ENCODE assay signal across 20 cellular contexts in the genomic region with DNA sequence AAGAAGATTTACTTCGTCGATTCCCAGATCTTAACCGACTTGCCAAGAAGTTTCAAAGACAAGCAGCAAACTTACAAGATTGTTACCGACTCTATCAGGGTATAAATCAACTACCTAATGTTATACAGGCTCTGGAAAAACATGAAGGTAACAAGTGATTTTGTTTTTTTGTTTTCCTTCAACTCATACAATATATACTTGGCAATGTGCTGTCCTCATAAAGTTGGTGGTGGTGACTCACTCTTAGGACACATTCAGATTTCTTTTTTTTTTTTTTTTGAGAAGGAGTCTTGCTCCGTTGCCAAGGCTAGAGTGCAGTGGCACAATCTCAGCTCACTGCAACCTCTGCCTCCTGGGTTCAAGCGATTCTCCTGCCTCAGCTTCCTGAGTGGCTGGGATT. TPM values are rescaled to one million over a fixed set of nuclear protein-coding genes. Genes with fewer than 3 reads are reported as not detected.
DNase-seq lines count a peak whose midpoint lies in the region; ATAC-seq, FAIRE-seq and TF ChIP-seq lines count a peak whose summit lies in the region.
"Had no signal": no experiment of that assay in that cellular context is flagged by ENCODE, and none has a peak within 500 bp of the region (broad histone marks: within the 10 kb centered on the region; RNA-seq: fewer than 3 reads in every experiment).

No MANE protein-coding gene starts in this region.

- H3K4me3 Mint-ChIP-seq in astrocyte (ENCODE audit: unreplicated experiment) = no peak overlapping the region
- no peak overlapping the region for H3K4me3 Mint-ChIP-seq in T-helper 2 cell treated with Interferon-gamma antibody and Interleukin-4, amounts not matched to agents 5 μg/mL and 100 μg/mL, for 36 hours
- H3K4me3 Mint-ChIP-seq: activated naive CD8-positive, alpha-beta T cell treated with anti-CD3 and anti-CD28 coated beads for 36 hours; naive B cell; T-helper 17 cell had no signal

- no peak for TF ChIP-seq CTCF in HFF-Myc (IDR thresholded peaks at IDR 0.05; ENCODE audit: low read depth, low read length, missing control alignments)
- TF ChIP-seq CTCF in astrocyte (IDR thresholded peaks at IDR 0.05; ENCODE audit: insufficient read depth, low read depth, low read length) = no peak
- TF ChIP-seq CTCF in fibroblast of the aortic adventitia (IDR thresholded peaks at IDR 0.05; ENCODE audit: insufficient read depth, low read length) = no peak
- no peak for TF ChIP-seq CTCF in lower leg skin (IDR thresholded peaks at IDR 0.05)

- H3K4me1 Mint-ChIP-seq in astrocyte (ENCODE audit: low read depth, unreplicated experiment) = peaks cover 2% of the 10 kb centered on the region
- H3K4me1 Mint-ChIP-seq in T-helper 2 cell treated with Interferon-gamma antibody and Interleukin-4, amounts not matched to agents 5 μg/mL and 100 μg/mL, for 36 hours (ENCODE audit: low read depth) = no peaks in the 10 kb centered on the region
- H3K4me1 Mint-ChIP-seq: activated naive CD8-positive, alpha-beta T cell treated with anti-CD3 and anti-CD28 coated beads for 36 hours; naive B cell; T-helper 17 cell had no signal

- H2AFZ ChIP-seq in ACC112 (ENCODE audit: low read length, unreplicated experiment) = no peak overlapping the region
- H2AFZ ChIP-seq in astrocyte (ENCODE audit: low read depth, low read length) = no peak overlapping the region

- H3K79me2 ChIP-seq in ACC112 (ENCODE audit: control insufficient read depth, insufficient read depth, low read length, unreplicated experiment) = no peaks in the 10 kb centered on the region
- H3K79me2 ChIP-seq in astrocyte (ENCODE audit: insufficient read depth, low read length) = no peaks in the 10 kb centered on the region

- intact Hi-C loops in lower leg skin (cut with DNase I; ENCODE audit: low total_unique reads) = no loop called here

- no peak overlapping the region for H3K9ac ChIP-seq in astrocyte (ENCODE audit: low read length)

- H3K9me3 Mint-ChIP-seq in astrocyte (ENCODE audit: unreplicated experiment) = peaks cover 4% of the 10 kb centered on the region
- no peaks in the 10 kb centered on the region for H3K9me3 Mint-ChIP-seq in T-helper 2 cell treated with Interferon-gamma antibody and Interleukin-4, amounts not matched to agents 5 μg/mL and 100 μg/mL, for 36 hours
- H3K9me3 Mint-ChIP-seq: naive B cell had no signal

- no peaks in the 10 kb centered on the region for H3K27me3 Mint-ChIP-seq in astrocyte (ENCODE audit: low read depth, unreplicated experiment)
- no peaks in the 10 kb centered on the region for H3K27me3 Mint-ChIP-seq in T-helper 2 cell treated with Interferon-gamma antibody and Interleukin-4, amounts not matched to agents 5 μg/mL and 100 μg/mL, for 36 hours (ENCODE audit: low read depth)
- H3K27me3 Mint-ChIP-seq: activated naive CD8-positive, alpha-beta T cell treated with anti-CD3 and anti-CD28 coated beads for 36 hours; naive B cell; T-helper 17 cell had no signal

- H3K36me3 ChIP-seq in ACC112 (ENCODE audit: insufficient read depth, low read length) (peaks cover 15% of the 10 kb centered on the region), astrocyte (ENCODE audit: insufficient read depth, low read length) (peaks cover 15% of the 10 kb centered on the region)

- no peak overlapping the region for H3K27ac Mint-ChIP-seq in astrocyte (ENCODE audit: unreplicated experiment)
- H3K27ac Mint-ChIP-seq in T-helper 2 cell treated with Interferon-gamma antibody and Interleukin-4, amounts not matched to agents 5 μg/mL and 100 μg/mL, for 36 hours = no peak overlapping the region
- H3K27ac Mint-ChIP-seq: activated naive CD8-positive, alpha-beta T cell treated with anti-CD3 and anti-CD28 coated beads for 36 hours; T-helper 17 cell had no signal

- H3K4me1 ChIP-seq in ACC112 (ENCODE audit: control insufficient read depth, insufficient read depth, low read length, unreplicated experiment) (peaks cover 9% of the 10 kb centered on the region), astrocyte (ENCODE audit: insufficient read depth, low read length) (no peaks in the 10 kb centered on the region)
- H3K4me1 ChIP-seq: colonic mucosa, left ventricle myocardium inferior had no signal

- no peaks in the 10 kb centered on the region for H4K20me1 ChIP-seq in astrocyte (ENCODE audit: insufficient read depth, low read length)

- no peaks in the 10 kb centered on the region for H3K9me3 ChIP-seq in astrocyte (ENCODE audit: insufficient read depth, low read depth, low read length)
- H3K9me3 ChIP-seq: colonic mucosa, left ventricle myocardium inferior had no signal

- peak; percentile 14 for DNase-seq in HFF-Myc (ENCODE audit: extremely low read depth, low read depth)
- DNase-seq in astrocyte (ENCODE audit: low read depth) = peak; percentile 41
- peak; percentile 61 for DNase-seq in fibroblast of the aortic adventitia (ENCODE audit: low read depth)
- no peak for DNase-seq in NCI-H1417 (lab: John Stamatoyannopoulos, UW)
- no peak for DNase-seq in T-helper 2 cell treated with Interferon-gamma antibody and Interleukin-4, amounts not matched to agents 5 μg/mL and 100 μg/mL, for 36 hours (ENCODE audit: low spot score)
- no peak for DNase-seq in lower leg skin (ENCODE audit: low spot score in 2 of 2)
- DNase-seq: activated naive CD8-positive, alpha-beta T cell treated with anti-CD3 and anti-CD28 coated beads for 36 hours; colonic mucosa; COR-L47; left ventricle myocardium inferior; naive B cell; NCI-H2107; NCI-H774; substantia nigra; T-helper 17 cell had no signal

- 59 to 72% methylated on average over 6 of the region's 6 CpGs for WGBS in lower leg skin, 2 donors

- H3K27ac ChIP-seq in ACC112 (ENCODE audit: low read depth, low read length) (peak overlapping the region; percentile 57; the same call in 1 of the 2 replicates), astrocyte (ENCODE audit: low read depth, low read length) (no peak overlapping the region)
- H3K27ac ChIP-seq: colonic mucosa, left ventricle myocardium inferior had no signal

- no peak overlapping the region for H3K4me2 ChIP-seq in astrocyte (ENCODE audit: low read length)

- no peak for TF ChIP-seq POLR2A in lower leg skin (IDR thresholded peaks at IDR 0.05)

- H3K36me3 Mint-ChIP-seq in astrocyte (ENCODE audit: low read depth, unreplicated experiment) = peaks cover 6% of the 10 kb centered on the region
- H3K36me3 Mint-ChIP-seq in T-helper 2 cell treated with Interferon-gamma antibody and Interleukin-4, amounts not matched to agents 5 μg/mL and 100 μg/mL, for 36 hours (ENCODE audit: low read depth) = peaks cover 38% of the 10 kb centered on the region

- no peak for ATAC-seq in GM18517 (IDR thresholded peaks at IDR 0.05; ENCODE audit: unreplicated experiment)
- ATAC-seq: activated CD4-positive, CD25-positive, alpha-beta regulatory T cell treated with anti-CD3 and anti-CD28 coated beads, Interleukin-2, amount 50 U/mL, for 24 hours; Right ventricle myocardium inferior; T-helper 17 cell had no signal

- H3K4me3 ChIP-seq in ACC112 (ENCODE audit: low read depth, low read length) = no peak overlapping the region
- H3K4me3 ChIP-seq in HFF-Myc (replicated peaks; ENCODE audit: low read depth, low read length) = no peak overlapping the region
- no peak overlapping the region for H3K4me3 ChIP-seq in astrocyte (ENCODE audit: insufficient read depth, low read depth, low read length)
- no peak overlapping the region for H3K4me3 ChIP-seq in fibroblast of the aortic adventitia (ENCODE audit: low read depth, low read length)
- no peak overlapping the region for H3K4me3 ChIP-seq in lower leg skin (ENCODE audit: low read depth, poor library complexity, severe bottlenecking)
- H3K4me3 ChIP-seq: colonic mucosa, left ventricle myocardium inferior had no signal

- no peaks in the 10 kb centered on the region for H3K27me3 ChIP-seq in ACC112 (ENCODE audit: insufficient read depth, low read length)
- no peaks in the 10 kb centered on the region for H3K27me3 ChIP-seq in astrocyte (ENCODE audit: insufficient read depth, low read length)
- H3K27me3 ChIP-seq: colonic mucosa had no signal

- no peak for FAIRE-seq in astrocyte (lab: Jason Lieb, UNC)
- FAIRE-seq: GM19239 had no signal

RNA-seq across cellular contexts. Expression of a gene that starts 26.8 kb away (rescaled TPM):
- total RNA-seq in astrocyte = 16.0 and 16.2 TPM in 2 replicates
- total RNA-seq in fibroblast of the aortic adventitia (ENCODE audit: low replicate concordance) = 13.7 and 33.4 TPM in 2 replicates
- 10 to 100 TPM; 10.6 to 11.9 (median 11.5) TPM for total RNA-seq in lower leg skin

Comparison
In these comparisons a context has a peak if more than half of its experiments do, and no peak if none do; other contexts are left out.
1. DNase-seq: peak in HFF-Myc (single experiment), astrocyte (single experiment) and fibroblast of the aortic adventitia (single experiment); none in NCI-H1417 (0 of 3), T-helper 2 cell treated with Interferon-gamma antibody and Interleukin-4, amounts not matched to agents 5 μg/mL and 100 μg/mL, for 36 hours (single experiment) and lower leg skin (0 of 2).